Comparison of ENCODE assay signal across 9 cellular contexts in the genomic region with DNA sequence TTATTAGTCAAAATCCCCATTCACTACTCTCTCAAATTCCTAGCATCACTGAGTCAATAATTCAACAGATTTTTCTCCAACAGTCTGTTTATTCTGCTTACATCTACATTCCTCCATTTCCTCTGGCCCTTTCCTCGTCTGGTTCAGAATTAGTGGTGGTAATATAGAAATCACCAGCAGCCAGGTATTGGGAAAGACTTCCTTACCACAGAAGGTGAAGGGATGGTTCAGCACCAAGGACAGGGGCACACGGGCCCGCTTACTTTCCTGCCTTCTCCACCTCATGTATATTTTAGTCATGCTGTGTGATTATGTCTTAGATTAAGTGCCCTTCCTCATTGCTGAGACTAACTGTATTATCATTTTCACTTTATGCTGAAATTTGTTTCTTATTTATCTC.
DNase-seq lines count a peak whose midpoint lies in the region; ATAC-seq and TF ChIP-seq lines count a peak whose summit lies in the region.
"Had no signal": no experiment of that assay in that cellular context is flagged by ENCODE, and none has a peak within 500 bp of the region (broad histone marks: within the 10 kb centered on the region; RNA-seq: fewer than 3 reads in every experiment).

No MANE protein-coding gene starts in this region.

- intact Hi-C loops in naive thymus-derived CD4-positive, alpha-beta T cell (cut with micrococcal nuclease): loop anchor here in 1 of 2 donors (5.0 kb wide), 1 partner anchor 35 kb away; no protein-coding TSS in a partner anchor

- POLR2A ChIA-PET in naive thymus-derived CD4-positive, alpha-beta T cell (lab: Charles Lee): no interaction called here

- no peaks in the 10 kb centered on the region for H3K27me3 Mint-ChIP-seq in activated naive CD8-positive, alpha-beta T cell treated with anti-CD3 and anti-CD28 coated beads for 36 hours
- H3K27me3 Mint-ChIP-seq in naive thymus-derived CD4-positive, alpha-beta T cell: peaks cover 0 to 19% (median 0%) of the 10 kb centered on the region in 5 donors
- H3K27me3 Mint-ChIP-seq: dendritic cell treated with granulocyte-macrophage colony-stimulating factor and Interleukin-4, amounts not matched to agents 40 ng/mL and 50 ng/mL, for 4 days had no signal

- no peaks in the 10 kb centered on the region for H3K36me3 ChIP-seq in naive thymus-derived CD4-positive, alpha-beta T cell (ENCODE audit: control insufficient read depth in 2 of 3, insufficient read depth in 3 of 3, low read length in 3 of 3)

- no peak overlapping the region for H3K27ac Mint-ChIP-seq in activated naive CD8-positive, alpha-beta T cell treated with anti-CD3 and anti-CD28 coated beads for 36 hours
- H3K27ac Mint-ChIP-seq in naive thymus-derived CD4-positive, alpha-beta T cell: no peak overlapping the region
- H3K27ac Mint-ChIP-seq: dendritic cell treated with granulocyte-macrophage colony-stimulating factor and Interleukin-4, amounts not matched to agents 40 ng/mL and 50 ng/mL, for 4 days had no signal

- H3K4me1 ChIP-seq in naive thymus-derived CD4-positive, alpha-beta T cell (ENCODE audit: control insufficient read depth in 2 of 2, insufficient read depth in 2 of 2, low read length in 2 of 2): no peaks in the 10 kb centered on the region

- TF ChIP-seq CTCF in GM10266 (IDR thresholded peaks at IDR 0.05; ENCODE audit: control insufficient read depth, insufficient read depth, low read depth, missing control alignments): no peak

- CTCF ChIA-PET in naive thymus-derived CD4-positive, alpha-beta T cell (lab: Charles Lee): no interaction called here

- H3K9me3 ChIP-seq in naive thymus-derived CD4-positive, alpha-beta T cell (ENCODE audit: control insufficient read depth in 2 of 3, low read length in 3 of 3): no peaks in the 10 kb centered on the region

- DNase-seq in GM10266 (ENCODE audit: extremely low spot score) (peak; percentile 23), MV-4-11 (lab: John Stamatoyannopoulos, UW) (peak; percentile 39), COR-L47 (lab: John Stamatoyannopoulos, UW) (no peak), mesenteric fat pad (ENCODE audit: low spot score) (no peak)
- DNase-seq in activated naive CD8-positive, alpha-beta T cell treated with anti-CD3 and anti-CD28 coated beads for 36 hours: peak; percentile 1
- DNase-seq in naive thymus-derived CD4-positive, alpha-beta T cell: peak in 6 of 9 donors; percentile 11 to 36 (median 30)

- no peak overlapping the region for H3K4me3 ChIP-seq in naive thymus-derived CD4-positive, alpha-beta T cell (ENCODE audit: low read length)

- H3K27me3 ChIP-seq in naive thymus-derived CD4-positive, alpha-beta T cell (ENCODE audit: control insufficient read depth in 2 of 2, insufficient read depth in 2 of 2, low read length in 2 of 2): no peaks in the 10 kb centered on the region

- H3K4me1 Mint-ChIP-seq in activated naive CD8-positive, alpha-beta T cell treated with anti-CD3 and anti-CD28 coated beads for 36 hours: peaks cover 3% of the 10 kb centered on the region
- peaks cover 0 to 4% (median 0%) of the 10 kb centered on the region in 7 donors for H3K4me1 Mint-ChIP-seq in naive thymus-derived CD4-positive, alpha-beta T cell

- no peaks in the 10 kb centered on the region for H3K36me3 Mint-ChIP-seq in activated naive CD8-positive, alpha-beta T cell treated with anti-CD3 and anti-CD28 coated beads for 36 hours
- no peaks in the 10 kb centered on the region for H3K36me3 Mint-ChIP-seq in naive thymus-derived CD4-positive, alpha-beta T cell

- no peak overlapping the region for H3K4me3 Mint-ChIP-seq in activated naive CD8-positive, alpha-beta T cell treated with anti-CD3 and anti-CD28 coated beads for 36 hours
- H3K4me3 Mint-ChIP-seq in naive thymus-derived CD4-positive, alpha-beta T cell: no peak overlapping the region
- H3K4me3 Mint-ChIP-seq: dendritic cell treated with granulocyte-macrophage colony-stimulating factor and Interleukin-4, amounts not matched to agents 40 ng/mL and 50 ng/mL, for 4 days had no signal

- H3K9me3 Mint-ChIP-seq in activated naive CD8-positive, alpha-beta T cell treated with anti-CD3 and anti-CD28 coated beads for 36 hours: peaks cover 7% of the 10 kb centered on the region
- H3K9me3 Mint-ChIP-seq in naive thymus-derived CD4-positive, alpha-beta T cell: peaks cover 0 to 24% (median 5%) of the 10 kb centered on the region in 11 donors

- H3K27ac ChIP-seq in naive thymus-derived CD4-positive, alpha-beta T cell (ENCODE audit: low read depth, low read length): no peak overlapping the region

- ATAC-seq in naive thymus-derived CD4-positive, alpha-beta T cell: peak; percentile 38
- ATAC-seq in HG02884 (IDR thresholded peaks at IDR 0.05; ENCODE audit: unreplicated experiment) (no peak), GM21529 (IDR thresholded peaks at IDR 0.05; ENCODE audit: unreplicated experiment) (no peak)

Comparison
In these comparisons a context has a peak if more than half of its experiments do, and no peak if none do; other contexts are left out.
1. DNase-seq: peak in GM10266 (single experiment), MV-4-11 (single experiment), activated naive CD8-positive, alpha-beta T cell treated with anti-CD3 and anti-CD28 coated beads for 36 hours (single experiment) and naive thymus-derived CD4-positive, alpha-beta T cell (6 of 9); none in COR-L47 (single experiment) and mesenteric fat pad (single experiment).